Comparison of ENCODE assay signal across 8 cellular contexts in genomic region chr14:32077081-32078029, GRCh38. TPM values are rescaled to one million over a fixed set of nuclear protein-coding genes. Genes with fewer than 3 reads are reported as not detected.
A peak's percentile ranks its signal among the peaks of the same experiment; 100 is the strongest.
DNase-seq lines count a peak whose midpoint lies in the region; ATAC-seq and TF ChIP-seq lines count a peak whose summit lies in the region.

Gene ARHGAP5, plus strand, starts transcription at chr14:32077304. Its CDS starts 13,366 bp downstream, at chr14:32090670.

- H3F3A ChIP-seq in neural progenitor cell (ENCODE audit: low read depth), result peaks cover 21% of the 10 kb centered on the region

- peaks cover 26% of the 10 kb centered on the region for H3K4me1 ChIP-seq in neural progenitor cell
- H3K4me1 ChIP-seq in tibial nerve, result peaks cover 0 to 72% (median 20%) of the 10 kb centered on the region in 4 donors

- POLR2A ChIA-PET in AG04449 (lab: Yijun Ruan, JAX), result interaction anchor here (1.0 to 1.2 kb wide), 4 partner anchors 10 to 658 kb away, joined by 3 to 5 read pairs (median 4); partner anchors contain the start of genes RNU6-7 and RNU6-8

- CTCF ChIA-PET in AG04449 (lab: Yijun Ruan, JAX), result interaction anchor here (0.6 to 12.2 kb wide), 13 partner anchors 29 to 628 kb away, joined by 3 to 236 read pairs (median 3); no protein-coding TSS in a partner anchor

- H3K4me3 Mint-ChIP-seq in neural progenitor cell, result peak within 1 kb of the TSS; percentile 100

- H3K9me3 ChIP-seq in neural progenitor cell (ENCODE audit: low read depth) (no peaks in the 10 kb centered on the region), tibial nerve (no peaks in the 10 kb centered on the region)

- no peaks in the 10 kb centered on the region for H3K27me3 ChIP-seq in neural progenitor cell
- H3K27me3 ChIP-seq in tibial nerve, result no peaks in the 10 kb centered on the region

- H3K9me3 Mint-ChIP-seq in neural progenitor cell, result no peaks in the 10 kb centered on the region

- H3K27ac Mint-ChIP-seq in neural progenitor cell, result peak within 1 kb of the TSS; percentile 99

- peaks cover 42% of the 10 kb centered on the region for H4K20me1 ChIP-seq in neural progenitor cell (ENCODE audit: low read depth)

- H3K4me3 ChIP-seq in AG04449 (ENCODE audit: low read depth, low read length) (peak within 1 kb of the TSS; percentile 89), fibroblast of villous mesenchyme (ENCODE audit: low read depth, low read length) (peak within 1 kb of the TSS; percentile 91), neural progenitor cell (peak within 1 kb of the TSS; percentile 80), tibial nerve (peak within 1 kb of the TSS; percentile 73 to 97 (median 88))

- peak within 1 kb of the TSS; percentile 80 for H2AFZ ChIP-seq in neural progenitor cell (replicated peaks)

- H3K4me2 ChIP-seq in neural progenitor cell, result peak within 1 kb of the TSS; percentile 98

- peak in 1 of 2 donors; percentile 11 for TF ChIP-seq POLR2A in tibial nerve (IDR thresholded peaks at IDR 0.05)

- H3K36me3 Mint-ChIP-seq in neural progenitor cell, result peaks cover 3% of the 10 kb centered on the region

- peaks cover 13% of the 10 kb centered on the region for H3K27me3 Mint-ChIP-seq in neural progenitor cell (ENCODE audit: insufficient read depth, low read depth)

- H3K36me3 ChIP-seq in neural progenitor cell, result no peaks in the 10 kb centered on the region
- H3K36me3 ChIP-seq in tibial nerve, result no peaks in the 10 kb centered on the region

- TF ChIP-seq CTCF in AG04449 (IDR thresholded peaks at IDR 0.05; ENCODE audit: insufficient read depth, low read length, missing control alignments), result peak; percentile 12
- TF ChIP-seq CTCF in fibroblast of villous mesenchyme (IDR thresholded peaks at IDR 0.05; ENCODE audit: insufficient read depth, low read depth, low read length), result peak; percentile 22
- TF ChIP-seq CTCF in neural progenitor cell (IDR thresholded peaks at IDR 0.05), result peak; percentile 34
- TF ChIP-seq CTCF in tibial nerve (IDR thresholded peaks at IDR 0.05), result peak in 3 of 5 experiments; percentile 15 to 40 (median 21)

- peak in 1 of 2 donors; percentile 46 for TF ChIP-seq EP300 in tibial nerve (IDR thresholded peaks at IDR 0.05)

- H3K79me2 ChIP-seq in neural progenitor cell (ENCODE audit: low read depth), result peaks cover 68% of the 10 kb centered on the region

- H3K27ac ChIP-seq in neural progenitor cell (peak within 1 kb of the TSS; percentile 98), tibial nerve (peak within 1 kb of the TSS; percentile 92 to 100 (median 98))

- WGBS in tibial nerve, 2 donors, result 0 to 1% methylated on average over 48 to 55 of the region's 98 CpGs

- ATAC-seq in GM18873 (IDR thresholded peaks at IDR 0.05; ENCODE audit: low FRiP score, unreplicated experiment) (peak; percentile 23), HG03175 (IDR thresholded peaks at IDR 0.05; ENCODE audit: unreplicated experiment) (peak; percentile 45)

- H3K9ac ChIP-seq in neural progenitor cell, result peak within 1 kb of the TSS; percentile 87

- H3K4me1 Mint-ChIP-seq in neural progenitor cell, result peaks cover 32% of the 10 kb centered on the region

- DNase-seq in AG04449 (ENCODE audit: low read depth, low spot score) (no peak), OCI-M1 (lab: John Stamatoyannopoulos, UW) (peak; percentile 73), fibroblast of villous mesenchyme (ENCODE audit: low read depth) (peak; percentile 50), neural progenitor cell (ENCODE audit: low spot score) (peak; percentile 91), tibial nerve (ENCODE audit: low spot score in 2 of 2) (peak in 1 of 2 donors; percentile 17)
- DNase-seq in activated T-helper 9 cell treated with anti-CD3 and anti-CD28 coated beads, Interleukin-2, amount 50 U/mL, for 16 hours (ENCODE audit: low read depth), result peak; percentile 68

RNA-seq across cellular contexts. Expression of gene ARHGAP5, which starts in this region (rescaled TPM):
- total RNA-seq in fibroblast of villous mesenchyme (89.9 and 166 TPM in 2 replicates), neural progenitor cell (ENCODE audit: low replicate concordance) (131 and 202 TPM in 2 replicates), tibial nerve (100 to 1,000 TPM in 3 of 4 donors, 10 to 100 TPM in 1; 85.8 to 167 (median 104) TPM)
